In genomic region chr13:74132152-74132767, GRCh38 we compare ENCODE assay signal across 8 cellular contexts.
DNase-seq lines count a peak whose midpoint lies in the region; ATAC-seq and TF ChIP-seq lines count a peak whose summit lies in the region.

No MANE protein-coding gene starts in this region.

- H3K36me3 ChIP-seq in KOPT-K1 (ENCODE audit: insufficient read depth, low read length): no peaks in the 10 kb centered on the region

- peaks cover 2% of the 10 kb centered on the region for H3K36me3 Mint-ChIP-seq in activated naive CD8-positive, alpha-beta T cell treated with anti-CD3 and anti-CD28 coated beads, Interleukin-2, amount 50 U/mL, for 24 hours (ENCODE audit: low read depth)

- peak overlapping the region; percentile 83 for H3K27ac ChIP-seq in KOPT-K1 (ENCODE audit: low read depth, low read length, poor library complexity, severe bottlenecking)

- H3K27ac Mint-ChIP-seq in activated naive CD8-positive, alpha-beta T cell treated with anti-CD3 and anti-CD28 coated beads, Interleukin-2, amount 50 U/mL, for 24 hours: peak overlapping the region; percentile 99

- ATAC-seq in activated naive CD8-positive, alpha-beta T cell treated with anti-CD3 and anti-CD28 coated beads, Interleukin-2, amount 50 U/mL, for 24 hours: no peak
- no peak for ATAC-seq in stimulated activated naive CD8-positive, alpha-beta T cell treated with anti-CD3 and anti-CD28 coated beads, Interleukin-15, Interleukin-2, amounts not matched to agents 100 U/mL and 50 U/mL, for 24 hours

- peaks cover 50% of the 10 kb centered on the region for H3K4me1 Mint-ChIP-seq in activated naive CD8-positive, alpha-beta T cell treated with anti-CD3 and anti-CD28 coated beads, Interleukin-2, amount 50 U/mL, for 24 hours

- no peaks in the 10 kb centered on the region for H3K9me3 Mint-ChIP-seq in activated naive CD8-positive, alpha-beta T cell treated with anti-CD3 and anti-CD28 coated beads, Interleukin-2, amount 50 U/mL, for 24 hours

- no peak for TF ChIP-seq CTCF in AG09309 (IDR thresholded peaks at IDR 0.05; ENCODE audit: control insufficient read depth, insufficient read depth, low read depth, low read length, missing control alignments)

- H3K4me3 ChIP-seq in AG09309 (ENCODE audit: control insufficient read depth, low read depth, low read length): peak overlapping the region; percentile 82

- no peaks in the 10 kb centered on the region for H3K9me3 ChIP-seq in KOPT-K1 (ENCODE audit: insufficient read depth, low read length, poor library complexity, severe bottlenecking)

- DNase-seq in AG09309 (ENCODE audit: low read depth): no peak
- DNase-seq in activated naive CD8-positive, alpha-beta T cell treated with anti-CD3 and anti-CD28 coated beads, Interleukin-2, amount 50 U/mL, for 24 hours: no peak
- peak; percentile 71 for DNase-seq in iris pigment epithelial cell (ENCODE audit: low read depth)
- DNase-seq in stimulated activated naive CD8-positive, alpha-beta T cell treated with anti-CD3 and anti-CD28 coated beads, Interleukin-15, Interleukin-2, amounts not matched to agents 100 U/mL and 50 U/mL, for 24 hours: peak; percentile 17
- DNase-seq in NCI-H345 (lab: John Stamatoyannopoulos, UW): no peak
- no peak for DNase-seq in ecto neural progenitor cell (ENCODE audit: low spot score)
- DNase-seq in NCI-H1694 treated with DMSO at 0.1 percent for 48 hours (lab: John Stamatoyannopoulos, UW): no peak

- H3K27me3 Mint-ChIP-seq in activated naive CD8-positive, alpha-beta T cell treated with anti-CD3 and anti-CD28 coated beads, Interleukin-2, amount 50 U/mL, for 24 hours: no peaks in the 10 kb centered on the region

- peak overlapping the region; percentile 100 for H3K4me3 Mint-ChIP-seq in activated naive CD8-positive, alpha-beta T cell treated with anti-CD3 and anti-CD28 coated beads, Interleukin-2, amount 50 U/mL, for 24 hours

Comparison
In these comparisons a context has a peak if more than half of its experiments do, and no peak if none do; other contexts are left out.
1. DNase-seq: peak in iris pigment epithelial cell (single experiment) and stimulated activated naive CD8-positive, alpha-beta T cell treated with anti-CD3 and anti-CD28 coated beads, Interleukin-15, Interleukin-2, amounts not matched to agents 100 U/mL and 50 U/mL, for 24 hours (single experiment); none in AG09309 (single experiment), activated naive CD8-positive, alpha-beta T cell treated with anti-CD3 and anti-CD28 coated beads, Interleukin-2, amount 50 U/mL, for 24 hours (single experiment), NCI-H345 (single experiment), ecto neural progenitor cell (single experiment) and NCI-H1694 treated with DMSO at 0.1 percent for 48 hours (single experiment).